In genomic region chr16:88809068-88809675, GRCh38 we compare ENCODE assay signal across 14 cellular contexts. TPM values are rescaled to one million over a fixed set of nuclear protein-coding genes. Genes with fewer than 3 reads are reported as not detected.
DNase-seq lines count a peak whose midpoint lies in the region; ATAC-seq and TF ChIP-seq lines count a peak whose summit lies in the region.
"Had no signal": no experiment of that assay in that cellular context is flagged by ENCODE, and none has a peak within 500 bp of the region (broad histone marks: within the 10 kb centered on the region; RNA-seq: fewer than 3 reads in every experiment).

No MANE protein-coding gene starts in this region.

- peaks cover 53% of the 10 kb centered on the region for H3K36me3 Mint-ChIP-seq in MCF 10A (ENCODE audit: insufficient read depth, unreplicated experiment)
- peaks cover 73% of the 10 kb centered on the region for H3K36me3 Mint-ChIP-seq in activated T-helper 17 cell treated with anti-CD3 and anti-CD28 coated beads, Interleukin-2, amount 50 U/mL, for 72 hours (ENCODE audit: low read depth)
- H3K36me3 Mint-ChIP-seq in stimulated activated effector memory CD8-positive, alpha-beta T cell treated with anti-CD3 and anti-CD28 coated beads, Interleukin-12 subunit alpha, Interleukin-12 subunit beta, amount 100 ng/mL, for 72 hours = peaks cover 86% of the 10 kb centered on the region

- H3F3A ChIP-seq in Loucy (ENCODE audit: low read depth) = no peaks in the 10 kb centered on the region

- no peak for ATAC-seq in activated T-helper 17 cell treated with anti-CD3 and anti-CD28 coated beads, Interleukin-2, amount 50 U/mL, for 72 hours (replicated peaks)
- no peak for ATAC-seq in stimulated activated effector memory CD8-positive, alpha-beta T cell treated with anti-CD3 and anti-CD28 coated beads, Interleukin-12 subunit alpha, Interleukin-12 subunit beta, amount 100 ng/mL, for 72 hours
- no peak for ATAC-seq in GM21367 (IDR thresholded peaks at IDR 0.05; ENCODE audit: unreplicated experiment)

- no peak overlapping the region for H3K27ac Mint-ChIP-seq in MCF 10A (ENCODE audit: low read depth, unreplicated experiment)
- peak overlapping the region; percentile 33 for H3K27ac Mint-ChIP-seq in activated T-helper 17 cell treated with anti-CD3 and anti-CD28 coated beads, Interleukin-2, amount 50 U/mL, for 72 hours
- peak overlapping the region; percentile 96 for H3K27ac Mint-ChIP-seq in stimulated activated effector memory CD8-positive, alpha-beta T cell treated with anti-CD3 and anti-CD28 coated beads, Interleukin-12 subunit alpha, Interleukin-12 subunit beta, amount 100 ng/mL, for 72 hours

- TF ChIP-seq CTCF in MCF 10A (IDR thresholded peaks at IDR 0.05; ENCODE audit: unreplicated experiment) (no peak), breast epithelium (IDR thresholded peaks at IDR 0.05) (no peak), Loucy (conservative IDR thresholded peaks at IDR 0.05; ENCODE audit: low read length) (no peak)

- peaks cover 5% of the 10 kb centered on the region for H3K4me1 Mint-ChIP-seq in MCF 10A (ENCODE audit: insufficient read depth, unreplicated experiment)
- H3K4me1 Mint-ChIP-seq in activated T-helper 17 cell treated with anti-CD3 and anti-CD28 coated beads, Interleukin-2, amount 50 U/mL, for 72 hours = peaks cover 7% of the 10 kb centered on the region
- peaks cover 37% of the 10 kb centered on the region for H3K4me1 Mint-ChIP-seq in stimulated activated effector memory CD8-positive, alpha-beta T cell treated with anti-CD3 and anti-CD28 coated beads, Interleukin-12 subunit alpha, Interleukin-12 subunit beta, amount 100 ng/mL, for 72 hours

- H3K4me3 Mint-ChIP-seq in MCF 10A (ENCODE audit: unreplicated experiment) = peak overlapping the region; percentile 50
- H3K4me3 Mint-ChIP-seq in activated T-helper 17 cell treated with anti-CD3 and anti-CD28 coated beads, Interleukin-2, amount 50 U/mL, for 72 hours = peak overlapping the region; percentile 84
- peak overlapping the region; percentile 90 for H3K4me3 Mint-ChIP-seq in stimulated activated effector memory CD8-positive, alpha-beta T cell treated with anti-CD3 and anti-CD28 coated beads, Interleukin-12 subunit alpha, Interleukin-12 subunit beta, amount 100 ng/mL, for 72 hours

- H3K9ac ChIP-seq in Loucy (ENCODE audit: low read depth, low read length, poor library complexity, severe bottlenecking) = no peak overlapping the region
- H3K9ac ChIP-seq: parathyroid adenoma had no signal

- H3K4me3 ChIP-seq in breast epithelium = no peak overlapping the region
- H3K4me3 ChIP-seq in Loucy (ENCODE audit: low read length, poor library complexity, severe bottlenecking) = no peak overlapping the region

- no TSS peak for BruUV-seq in MCF 10A (replicated peaks; lab: Mats Ljungman, UMichigan)

- H3K36me3 ChIP-seq in breast epithelium (no peaks in the 10 kb centered on the region), Loucy (ENCODE audit: insufficient read depth, low read length) (peaks cover 22% of the 10 kb centered on the region; the same call in 1 of the 2 replicates)

- H3K27ac ChIP-seq in breast epithelium = peak overlapping the region in 1 of 2 donors; percentile 9
- H3K27ac ChIP-seq: brain microvascular endothelial cell, parathyroid adenoma, WERI-Rb-1 had no signal

- no peaks in the 10 kb centered on the region for H3K9me3 ChIP-seq in breast epithelium
- H3K9me3 ChIP-seq in Loucy (ENCODE audit: insufficient read depth, low read depth, low read length) = no peaks in the 10 kb centered on the region

- no peaks in the 10 kb centered on the region for H3K27me3 Mint-ChIP-seq in MCF 10A (ENCODE audit: insufficient read depth, unreplicated experiment)
- no peaks in the 10 kb centered on the region for H3K27me3 Mint-ChIP-seq in activated T-helper 17 cell treated with anti-CD3 and anti-CD28 coated beads, Interleukin-2, amount 50 U/mL, for 72 hours

- CTCF ChIA-PET in MCF 10A (lab: Yijun Ruan, JAX) = interaction anchor here (0.6 to 3.2 kb wide), 8 partner anchors 22 to 959 kb away, joined by 3 to 11 read pairs (median 4); partner anchors contain the start of gene TRAPPC2L

- H3K4me1 ChIP-seq in breast epithelium (peaks cover 18 to 21% of the 10 kb centered on the region in 2 donors), Loucy (ENCODE audit: insufficient read depth, low read length, poor library complexity, severe bottlenecking) (no peaks in the 10 kb centered on the region)

- H2AFZ ChIP-seq in Loucy (ENCODE audit: low read length) = no peak overlapping the region
- H2AFZ ChIP-seq: parathyroid adenoma had no signal

- DNase-seq in MCF 10A (ENCODE audit: unreplicated experiment) (peak; percentile 37), breast epithelium (ENCODE audit: low spot score in 2 of 2) (no peak), HCEC 1CT (no peak), NCI-H1105 (lab: John Stamatoyannopoulos, UW) (no peak)
- no peak for DNase-seq in stimulated activated effector memory CD8-positive, alpha-beta T cell treated with anti-CD3 and anti-CD28 coated beads, Interleukin-12 subunit alpha, Interleukin-12 subunit beta, amount 100 ng/mL, for 72 hours (ENCODE audit: low spot score in 2 of 2)
- DNase-seq: brain microvascular endothelial cell, DMS153, kidney, NCI-H510A treated with DMSO at 0.1 percent for 48 hours, WERI-Rb-1 had no signal

- intact Hi-C loops in MCF 10A (cut with micrococcal nuclease) = no loop called here
- intact Hi-C loops in breast epithelium (cut with DNase I; ENCODE audit: low total_unique reads) = no loop called here

- H3K27me3 ChIP-seq in breast epithelium (no peaks in the 10 kb centered on the region), Loucy (ENCODE audit: insufficient read depth, low read length, poor library complexity, severe bottlenecking) (no peaks in the 10 kb centered on the region)
- H3K27me3 ChIP-seq: brain microvascular endothelial cell had no signal

- H3K9me2 ChIP-seq in Loucy (replicated peaks; ENCODE audit: low read depth, low read length) = no peaks in the 10 kb centered on the region

- peak overlapping the region; percentile 90 for H3K4me2 ChIP-seq in Loucy (ENCODE audit: low read depth, low read length, poor library complexity, severe bottlenecking)

- peaks cover 66% of the 10 kb centered on the region for H3K79me2 ChIP-seq in Loucy (ENCODE audit: insufficient read depth, low read length)
- H3K79me2 ChIP-seq: parathyroid adenoma had no signal

- peaks cover 59% of the 10 kb centered on the region for H4K20me1 ChIP-seq in Loucy (ENCODE audit: insufficient read depth, low read length, poor library complexity, severe bottlenecking)

- H3K9me3 Mint-ChIP-seq in MCF 10A (ENCODE audit: unreplicated experiment) = no peaks in the 10 kb centered on the region
- H3K9me3 Mint-ChIP-seq in activated T-helper 17 cell treated with anti-CD3 and anti-CD28 coated beads, Interleukin-2, amount 50 U/mL, for 72 hours = no peaks in the 10 kb centered on the region
- H3K9me3 Mint-ChIP-seq in stimulated activated effector memory CD8-positive, alpha-beta T cell treated with anti-CD3 and anti-CD28 coated beads, Interleukin-12 subunit alpha, Interleukin-12 subunit beta, amount 100 ng/mL, for 72 hours = no peaks in the 10 kb centered on the region

- POLR2A ChIA-PET in MCF 10A (lab: Yijun Ruan, JAX) = interaction anchor here (0.6 to 4.1 kb wide), 7 partner anchors 13 to 407 kb away, joined by 3 to 42 read pairs (median 7); partner anchors contain the start of genes GALNS, MVD, PIEZO1 and TRAPPC2L

- no peak for TF ChIP-seq POLR2A in breast epithelium (IDR thresholded peaks at IDR 0.05)

RNA-seq across cellular contexts. Expression of gene APRT, which starts 2.6 kb away (rescaled TPM):
- total RNA-seq in MCF 10A (2022) = 231 and 248 TPM in 2 replicates
- total RNA-seq in breast epithelium = 100 to 1,000 TPM in 2 of 3 donors, 10 to 100 TPM in 1; 93.8 to 152 (median 126) TPM
- total RNA-seq in activated T-helper 17 cell treated with anti-CD3 and anti-CD28 coated beads, Interleukin-2, amount 50 U/mL, for 72 hours = 100 to 1,000 TPM; 132 to 139 TPM

RNA-seq across cellular contexts. Expression of gene CDT1, which starts 5.6 kb away (rescaled TPM):
- total RNA-seq in MCF 10A (2022) (5.3 and 16.6 TPM in 2 replicates), breast epithelium (1 to 10 TPM; 1.3 to 3.3 (median 3.2) TPM)
- total RNA-seq in activated T-helper 17 cell treated with anti-CD3 and anti-CD28 coated beads, Interleukin-2, amount 50 U/mL, for 72 hours = 100 to 1,000 TPM in 1 of 2 donors, 10 to 100 TPM in 1; 96.6 to 141 TPM

RNA-seq across cellular contexts. Expression of gene PIEZO1, which starts 24.2 kb away (rescaled TPM):
- total RNA-seq in MCF 10A (2022) (193 and 195 TPM in 2 replicates), breast epithelium (100 to 1,000 TPM in 2 of 3 donors, 10 to 100 TPM in 1; 90.7 to 181 (median 135) TPM)
- 100 to 1,000 TPM; 197 to 326 TPM for total RNA-seq in activated T-helper 17 cell treated with anti-CD3 and anti-CD28 coated beads, Interleukin-2, amount 50 U/mL, for 72 hours

RNA-seq across cellular contexts. Expression of gene GALNS, which starts 47.6 kb away (rescaled TPM):
- total RNA-seq in MCF 10A (2022) = 26.0 and 31.6 TPM in 2 replicates
- 10 to 100 TPM; 16.2 to 29.5 (median 17.9) TPM for total RNA-seq in breast epithelium
- 10 to 100 TPM; 37.6 to 73.0 TPM for total RNA-seq in activated T-helper 17 cell treated with anti-CD3 and anti-CD28 coated beads, Interleukin-2, amount 50 U/mL, for 72 hours

RNA-seq across cellular contexts. Expression of gene TRAPPC2L, which starts 47.8 kb away (rescaled TPM):
- total RNA-seq in MCF 10A (2022) = 35.6 and 42.6 TPM in 2 replicates
- total RNA-seq in breast epithelium = 10 to 100 TPM; 32.1 to 37.8 (median 34.4) TPM
- total RNA-seq in activated T-helper 17 cell treated with anti-CD3 and anti-CD28 coated beads, Interleukin-2, amount 50 U/mL, for 72 hours = 10 to 100 TPM; 51.1 to 73.9 TPM
